15 cellular contexts compared by ENCODE assay signal in the genomic region with DNA sequence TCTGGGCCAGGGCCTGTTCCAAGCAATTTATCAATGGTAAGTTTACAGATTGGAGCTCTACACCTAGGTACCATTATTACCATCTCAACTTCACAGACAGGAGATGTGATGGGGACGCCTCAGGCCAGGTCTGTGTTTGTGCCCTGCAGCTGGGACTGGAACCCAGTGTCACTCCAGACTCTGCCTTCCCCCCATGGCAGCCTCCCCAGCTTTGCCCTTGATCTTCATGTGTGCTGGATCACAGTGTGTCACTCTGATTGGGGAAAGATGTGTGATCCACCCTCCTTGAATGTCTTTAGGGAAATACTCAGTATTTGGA. TPM values are rescaled to one million over a fixed set of nuclear protein-coding genes. Genes with fewer than 3 reads are reported as not detected.
DNase-seq lines count a peak whose midpoint lies in the region; ATAC-seq and TF ChIP-seq lines count a peak whose summit lies in the region.
"Had no signal": no experiment of that assay in that cellular context is flagged by ENCODE, and none has a peak within 500 bp of the region (broad histone marks: within the 10 kb centered on the region; RNA-seq: fewer than 3 reads in every experiment).

No MANE protein-coding gene starts in this region.

- TF ChIP-seq EP300 in ovary (IDR thresholded peaks at IDR 0.05), result no peak

- peak overlapping the region; percentile 67 for H3K4me3 Mint-ChIP-seq in stimulated activated memory B cell treated with anti-CD40 and anti-IgM and Interleukin-4, amounts not matched to agents 10 μg/mL and 1 μg/mL and 100 μg/mL, for 72 hours
- H3K4me3 Mint-ChIP-seq: activated CD4-positive, alpha-beta memory T cell treated with anti-CD3 and anti-CD28 coated beads, Interleukin-2, amount 10 ng/mL, durations not matched to agents 7 days and 5 days; activated T-helper 17 cell treated with anti-CD3 and anti-CD28 coated beads, Interleukin-2, amount 50 U/mL, for 72 hours; H9 had no signal

- peak overlapping the region; percentile 58 for H3K27ac ChIP-seq in layer of hippocampus (ENCODE audit: low read depth, low read length)
- no peak overlapping the region for H3K27ac ChIP-seq in ovary
- H3K27ac ChIP-seq: adrenal gland, pancreas had no signal

- peaks cover 3% of the 10 kb centered on the region for H3K9me3 Mint-ChIP-seq in stimulated activated memory B cell treated with anti-CD40 and anti-IgM and Interleukin-4, amounts not matched to agents 10 μg/mL and 1 μg/mL and 100 μg/mL, for 72 hours
- H3K9me3 Mint-ChIP-seq: activated CD4-positive, alpha-beta memory T cell treated with anti-CD3 and anti-CD28 coated beads, Interleukin-2, amount 10 ng/mL, durations not matched to agents 7 days and 5 days; H9 had no signal

- 90 to 98% (median 95%) methylated on average over 1 of the region's 1 CpG for WGBS in ovary, 3 donors

- H3K9me3 ChIP-seq in ovary, result no peaks in the 10 kb centered on the region
- H3K9me3 ChIP-seq: mucosa of descending colon, pancreas had no signal

- peaks cover 7% of the 10 kb centered on the region for H3K4me1 ChIP-seq in ovary (ENCODE audit: insufficient read depth)
- H3K4me1 ChIP-seq: pancreas had no signal

- H3K27me3 Mint-ChIP-seq in stimulated activated memory B cell treated with anti-CD40 and anti-IgM and Interleukin-4, amounts not matched to agents 10 μg/mL and 1 μg/mL and 100 μg/mL, for 72 hours, result no peaks in the 10 kb centered on the region

- H3K4me3 ChIP-seq in ovary, result no peak overlapping the region
- H3K4me3 ChIP-seq: adrenal gland, mucosa of descending colon, pancreas had no signal

- TF ChIP-seq CTCF in ovary (IDR thresholded peaks at IDR 0.05), result no peak

- peaks cover 61% of the 10 kb centered on the region for H3K4me1 Mint-ChIP-seq in stimulated activated memory B cell treated with anti-CD40 and anti-IgM and Interleukin-4, amounts not matched to agents 10 μg/mL and 1 μg/mL and 100 μg/mL, for 72 hours
- H3K4me1 Mint-ChIP-seq: activated T-helper 17 cell treated with anti-CD3 and anti-CD28 coated beads, Interleukin-2, amount 50 U/mL, for 72 hours had no signal

- DNase-seq in NCI-H526 treated with DMSO at 0.1 percent for 48 hours (lab: John Stamatoyannopoulos, UW) (no peak), T-helper 9 cell (no peak), ovary (no peak)
- DNase-seq: activated CD4-positive, alpha-beta memory T cell treated with anti-CD3 and anti-CD28 coated beads, Interleukin-2, amount 10 ng/mL, durations not matched to agents 7 days and 5 days; adrenal gland; H9; NCI-H748 treated with DMSO at 0.1 percent for 48 hours; pancreas had no signal

- H3K27ac Mint-ChIP-seq in stimulated activated memory B cell treated with anti-CD40 and anti-IgM and Interleukin-4, amounts not matched to agents 10 μg/mL and 1 μg/mL and 100 μg/mL, for 72 hours, result peak overlapping the region; percentile 92
- H3K27ac Mint-ChIP-seq: activated CD4-positive, alpha-beta memory T cell treated with anti-CD3 and anti-CD28 coated beads, Interleukin-2, amount 10 ng/mL, durations not matched to agents 7 days and 5 days; activated T-helper 17 cell treated with anti-CD3 and anti-CD28 coated beads, Interleukin-2, amount 50 U/mL, for 72 hours had no signal

- intact Hi-C loops in ovary (cut with DNase I), result no loop called here

- H3K27me3 ChIP-seq in layer of hippocampus (ENCODE audit: control insufficient read depth, insufficient read depth, low read length) (no peaks in the 10 kb centered on the region), ovary (no peaks in the 10 kb centered on the region)
- H3K27me3 ChIP-seq: adrenal gland, pancreas, Peyer's patch had no signal

- TF ChIP-seq POLR2A in ovary (IDR thresholded peaks at IDR 0.05), result no peak

- ATAC-seq in GM18907 (IDR thresholded peaks at IDR 0.05; ENCODE audit: unreplicated experiment) (peak; percentile 5), HG03354 (IDR thresholded peaks at IDR 0.05; ENCODE audit: poor library complexity, severe bottlenecking, unreplicated experiment) (peak; percentile 14)
- ATAC-seq in stimulated activated memory B cell treated with anti-CD40 and anti-IgM and Interleukin-4, amounts not matched to agents 10 μg/mL and 1 μg/mL and 100 μg/mL, for 72 hours, result no peak
- ATAC-seq: activated T-helper 17 cell treated with anti-CD3 and anti-CD28 coated beads, Interleukin-2, amount 50 U/mL, for 72 hours had no signal

- H3K36me3 Mint-ChIP-seq in stimulated activated memory B cell treated with anti-CD40 and anti-IgM and Interleukin-4, amounts not matched to agents 10 μg/mL and 1 μg/mL and 100 μg/mL, for 72 hours, result peaks cover 53% of the 10 kb centered on the region

- H3K36me3 ChIP-seq in ovary, result no peaks in the 10 kb centered on the region
- H3K36me3 ChIP-seq: adrenal gland, pancreas, Peyer's patch had no signal

RNA-seq across cellular contexts. Expression of gene MGLL, which starts 59.6 kb away (rescaled TPM):
- total RNA-seq in ovary, result 10 to 100 TPM in 4 of 7 donors, 1 to 10 TPM in 3; 4.5 to 22.4 (median 13.3) TPM
- polyA plus RNA-seq in ovary, result 10 to 100 TPM in 1 of 2 donors, 1 to 10 TPM in 1; 6.7 to 14.0 TPM
